ENCODE assay signal across 3 cellular contexts in the genomic region with DNA sequence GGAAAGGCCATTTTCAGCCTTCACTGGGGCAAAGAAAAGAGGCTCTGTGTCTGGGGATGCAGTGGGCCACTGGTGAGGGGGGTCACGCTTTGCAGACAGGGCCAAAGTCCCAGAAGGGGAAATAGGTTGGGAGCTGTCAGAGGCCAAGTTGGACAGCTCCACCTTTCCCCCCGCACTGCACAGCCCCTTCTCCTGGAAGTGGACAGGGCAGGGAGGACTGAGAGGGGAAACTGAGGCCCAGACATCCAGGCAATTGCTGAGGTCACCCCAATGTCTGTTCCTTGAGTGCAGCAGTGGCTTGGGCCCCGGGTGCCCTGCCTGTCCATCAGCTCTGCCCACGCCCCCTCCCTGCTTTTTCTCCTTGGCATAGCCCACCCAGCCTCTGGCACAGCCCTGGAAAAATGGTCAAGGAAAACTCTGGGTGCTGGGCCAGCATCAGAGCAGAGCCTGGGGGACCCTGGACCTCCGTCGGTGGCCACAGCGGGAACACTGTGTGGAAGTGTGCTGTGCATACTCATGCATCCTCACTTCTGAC.
TF ChIP-seq lines count a peak whose summit lies in the region.

No MANE protein-coding gene starts in this region.

TF ChIP-seq in HepG2, 621 proteins besides CTCF, POLR2A, EP300 and RAD21:
- TF ChIP-seq ZNF460 (CRISPR knock-in tag; IDR thresholded peaks at IDR 0.05; ENCODE audit: borderline replicate concordance) = no peak
- TF ChIP-seq HNF1B (CRISPR knock-in tag; IDR thresholded peaks at IDR 0.05) = no peak
- TF ChIP-seq ZNF224 (CRISPR knock-in tag; IDR thresholded peaks at IDR 0.05) = no peak
- TF ChIP-seq U2AF2 (IDR thresholded peaks at IDR 0.05; ENCODE audit: low read depth, low read length) = no peak
- no peak for TF ChIP-seq NRL (CRISPR knock-in tag; IDR thresholded peaks at IDR 0.05; ENCODE audit: borderline replicate concordance)
- TF ChIP-seq ZNF543 (CRISPR knock-in tag; IDR thresholded peaks at IDR 0.05) = no peak
- TF ChIP-seq NFE2L2 (IDR thresholded peaks at IDR 0.05; ENCODE audit: low read length) = no peak

TF ChIP-seq in IMR-90, 13 proteins besides CTCF, POLR2A, EP300 and RAD21:
- TF ChIP-seq, protein P1, sequence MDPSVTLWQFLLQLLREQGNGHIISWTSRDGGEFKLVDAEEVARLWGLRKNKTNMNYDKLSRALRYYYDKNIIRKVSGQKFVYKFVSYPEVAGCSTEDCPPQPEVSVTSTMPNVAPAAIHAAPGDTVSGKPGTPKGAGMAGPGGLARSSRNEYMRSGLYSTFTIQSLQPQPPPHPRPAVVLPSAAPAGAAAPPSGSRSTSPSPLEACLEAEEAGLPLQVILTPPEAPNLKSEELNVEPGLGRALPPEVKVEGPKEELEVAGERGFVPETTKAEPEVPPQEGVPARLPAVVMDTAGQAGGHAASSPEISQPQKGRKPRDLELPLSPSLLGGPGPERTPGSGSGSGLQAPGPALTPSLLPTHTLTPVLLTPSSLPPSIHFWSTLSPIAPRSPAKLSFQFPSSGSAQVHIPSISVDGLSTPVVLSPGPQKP (IDR thresholded peaks at IDR 0.05; ENCODE audit: borderline replicate concordance, low read depth, low read length) = no peak
- TF ChIP-seq USF2 (IDR thresholded peaks at IDR 0.05; ENCODE audit: low read depth, low read length) (no peak), RFX5 (IDR thresholded peaks at IDR 0.05; ENCODE audit: low read depth, low read length) (no peak), RCOR1 (IDR thresholded peaks at IDR 0.05; ENCODE audit: insufficient replicate concordance, low read length) (no peak), BHLHE40 (IDR thresholded peaks at IDR 0.05; ENCODE audit: low read depth, low read length) (no peak), NFE2L2 (IDR thresholded peaks at IDR 0.05; ENCODE audit: low read depth, low read length) (no peak), CEBPB (IDR thresholded peaks at IDR 0.05; ENCODE audit: low read depth, low read length) (no peak), MAFK (IDR thresholded peaks at IDR 0.05; ENCODE audit: low read depth, low read length) (no peak), CHD1 (IDR thresholded peaks at IDR 0.05; ENCODE audit: low read depth, low read length) (no peak), MXI1 (IDR thresholded peaks at IDR 0.05; ENCODE audit: borderline replicate concordance, low read depth, low read length) (no peak), SMC3 (IDR thresholded peaks at IDR 0.05; ENCODE audit: low read depth, low read length) (no peak), FOS (IDR thresholded peaks at IDR 0.05; ENCODE audit: low read depth, low read length) (no peak), MAZ (IDR thresholded peaks at IDR 0.05; ENCODE audit: borderline replicate concordance, low read depth, low read length) (no peak)

TF ChIP-seq in H1, 55 proteins besides CTCF, POLR2A, EP300 and RAD21:
- no peak for TF ChIP-seq SIX5 (IDR thresholded peaks at IDR 0.05; ENCODE audit: low read depth, low read length)
- TF ChIP-seq, protein P2, sequence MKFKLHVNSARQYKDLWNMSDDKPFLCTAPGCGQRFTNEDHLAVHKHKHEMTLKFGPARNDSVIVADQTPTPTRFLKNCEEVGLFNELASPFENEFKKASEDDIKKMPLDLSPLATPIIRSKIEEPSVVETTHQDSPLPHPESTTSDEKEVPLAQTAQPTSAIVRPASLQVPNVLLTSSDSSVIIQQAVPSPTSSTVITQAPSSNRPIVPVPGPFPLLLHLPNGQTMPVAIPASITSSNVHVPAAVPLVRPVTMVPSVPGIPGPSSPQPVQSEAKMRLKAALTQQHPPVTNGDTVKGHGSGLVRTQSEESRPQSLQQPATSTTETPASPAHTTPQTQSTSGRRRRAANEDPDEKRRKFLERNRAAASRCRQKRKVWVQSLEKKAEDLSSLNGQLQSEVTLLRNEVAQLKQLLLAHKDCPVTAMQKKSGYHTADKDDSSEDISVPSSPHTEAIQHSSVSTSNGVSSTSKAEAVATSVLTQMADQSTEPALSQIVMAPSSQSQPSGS (IDR thresholded peaks at IDR 0.05; ENCODE audit: low read length) = no peak
- TF ChIP-seq BACH1 (IDR thresholded peaks at IDR 0.05; ENCODE audit: low read length) = no peak
- TF ChIP-seq TAF7 (optimal IDR thresholded peaks at IDR 0.05; ENCODE audit: borderline replicate concordance, low read depth, low read length) = no peak
- TF ChIP-seq RNF2 (IDR thresholded peaks at IDR 0.05; ENCODE audit: borderline replicate concordance, low read depth, low read length, missing control alignments, poor library complexity, severe bottlenecking) = no peak
- no peak for TF ChIP-seq SP1 (IDR thresholded peaks at IDR 0.05; ENCODE audit: low read depth, low read length)
- TF ChIP-seq, protein P3, sequence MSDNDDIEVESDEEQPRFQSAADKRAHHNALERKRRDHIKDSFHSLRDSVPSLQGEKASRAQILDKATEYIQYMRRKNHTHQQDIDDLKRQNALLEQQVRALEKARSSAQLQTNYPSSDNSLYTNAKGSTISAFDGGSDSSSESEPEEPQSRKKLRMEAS (IDR thresholded peaks at IDR 0.05) = no peak
- no peak for TF ChIP-seq RBBP5 (IDR thresholded peaks at IDR 0.05; ENCODE audit: borderline replicate concordance, low read depth, low read length)
- TF ChIP-seq FOSL1 (IDR thresholded peaks at IDR 0.05; ENCODE audit: insufficient read depth, low read depth, low read length) = no peak
- no peak for TF ChIP-seq HDAC6 (IDR thresholded peaks at IDR 0.05; ENCODE audit: low read depth, low read length)
- no peak for TF ChIP-seq YY1 (IDR thresholded peaks at IDR 0.05; ENCODE audit: low read depth, low read length)
- TF ChIP-seq RXRA (IDR thresholded peaks at IDR 0.05; ENCODE audit: insufficient read depth, low read depth, low read length) = no peak
- TF ChIP-seq SP2 (IDR thresholded peaks at IDR 0.05; ENCODE audit: low read length) = no peak
